In the genomic region with DNA sequence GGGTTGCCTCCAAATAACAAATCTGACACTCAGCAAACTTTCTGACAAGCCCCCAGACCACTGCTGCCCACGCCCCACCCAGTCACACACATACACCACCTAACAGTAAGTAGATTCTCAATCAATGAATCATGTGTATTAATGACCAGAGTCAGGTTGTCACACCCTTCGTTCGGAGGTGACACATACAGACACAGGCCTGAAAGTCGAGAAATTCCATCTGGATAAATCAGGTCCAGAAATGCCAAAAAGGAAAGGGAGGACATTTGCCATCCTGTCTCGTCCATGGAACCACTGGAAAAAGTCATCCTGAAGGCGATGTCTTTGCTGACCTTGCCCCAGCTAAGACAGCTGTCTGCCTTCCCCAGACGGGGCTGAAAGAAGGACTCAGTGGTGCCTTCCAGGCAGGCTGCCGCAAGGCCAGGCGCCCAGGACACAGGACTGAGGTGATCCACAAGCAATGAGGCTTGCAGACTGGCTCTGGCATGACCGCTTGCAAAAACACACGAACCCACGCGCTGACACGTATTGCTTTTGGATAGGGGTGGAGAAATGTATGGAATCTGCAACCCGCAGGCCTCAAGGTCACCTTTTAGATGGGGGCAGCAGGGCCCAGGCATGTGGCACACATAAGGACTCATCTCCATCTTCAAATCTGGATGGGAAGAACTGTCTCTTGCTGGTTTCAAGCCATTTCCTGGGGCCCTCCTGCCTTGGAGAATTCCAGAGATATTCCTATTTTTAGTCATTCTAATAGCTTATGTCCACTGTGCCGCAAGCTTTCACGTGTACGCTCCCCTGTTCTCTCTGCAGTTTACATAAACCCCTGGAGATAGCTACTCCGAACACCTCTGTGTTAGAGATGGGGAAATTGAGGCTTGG, we compare ENCODE assay signal across 9 cellular contexts. TPM values are rescaled to one million over a fixed set of nuclear protein-coding genes. Genes with fewer than 3 reads are reported as not detected.
DNase-seq lines count a peak whose midpoint lies in the region; ATAC-seq and TF ChIP-seq lines count a peak whose summit lies in the region.
"Had no signal": no experiment of that assay in that cellular context is flagged by ENCODE, and none has a peak within 500 bp of the region (broad histone marks: within the 10 kb centered on the region; RNA-seq: fewer than 3 reads in every experiment).

No MANE protein-coding gene starts in this region.

- H4K20me1 ChIP-seq in PC-3 (ENCODE audit: low read length): no peaks in the 10 kb centered on the region

- peak overlapping the region; percentile 80 for H3K27ac ChIP-seq in CD4-positive, alpha-beta memory T cell (ENCODE audit: low read depth, low read length)
- H3K27ac ChIP-seq in PC-3 (ENCODE audit: low read length): peak overlapping the region; percentile 78

- no peak for TF ChIP-seq CTCF in PC-3 (conservative IDR thresholded peaks at IDR 0.05; ENCODE audit: low read depth, low read length)
- no peak for TF ChIP-seq CTCF in natural killer cell (IDR thresholded peaks at IDR 0.05)

- H2AFZ ChIP-seq in PC-3 (ENCODE audit: low read length): peak overlapping the region; percentile 23

- no peaks in the 10 kb centered on the region for H3K9me3 ChIP-seq in CD4-positive, alpha-beta memory T cell (ENCODE audit: control insufficient read depth in 1 of 2, low read length in 2 of 2)
- H3K9me3 ChIP-seq in PC-3 (ENCODE audit: low read length): no peaks in the 10 kb centered on the region

- no peaks in the 10 kb centered on the region for H3K9me3 Mint-ChIP-seq in CD4-positive, alpha-beta memory T cell
- H3K9me3 Mint-ChIP-seq in natural killer cell: no peaks in the 10 kb centered on the region

- peak overlapping the region in 7 of 8 donors; percentile 36 to 75 (median 55) for H3K4me3 Mint-ChIP-seq in CD4-positive, alpha-beta memory T cell
- H3K4me3 Mint-ChIP-seq in natural killer cell: peak overlapping the region; percentile 79

- H3K36me3 Mint-ChIP-seq in CD4-positive, alpha-beta memory T cell: peaks cover 27 to 48% of the 10 kb centered on the region in 2 donors
- no peaks in the 10 kb centered on the region for H3K36me3 Mint-ChIP-seq in natural killer cell

- H3K27me3 Mint-ChIP-seq in CD4-positive, alpha-beta memory T cell: no peaks in the 10 kb centered on the region
- no peaks in the 10 kb centered on the region for H3K27me3 Mint-ChIP-seq in natural killer cell (ENCODE audit: low read depth in 2 of 2)

- H3K9me2 ChIP-seq in PC-3 (replicated peaks; ENCODE audit: low read length): no peaks in the 10 kb centered on the region

- POLR2A ChIA-PET in CD4-positive, alpha-beta memory T cell (lab: Charles Lee; ENCODE audit: partially characterized antibody): interaction anchor here (0.7 to 8.8 kb wide), 7 partner anchors 8 to 129 kb away, joined by 3 to 109 read pairs (median 4); partner anchors contain the start of gene NFATC2
- POLR2A ChIA-PET in PC-3 (lab: Charles Lee; ENCODE audit: unreplicated experiment): interaction anchor here (0.7 to 1.0 kb wide), 2 partner anchors 30 to 40 kb away, joined by 5 to 6 read pairs; no protein-coding TSS in a partner anchor

- peaks cover 8% of the 10 kb centered on the region; the same call in 1 of the 2 replicates for H3K79me2 ChIP-seq in PC-3 (ENCODE audit: low read length)

- H3K4me2 ChIP-seq in PC-3 (ENCODE audit: low read length): peak overlapping the region; percentile 70

- peak overlapping the region; percentile 73 to 99 (median 90) for H3K27ac Mint-ChIP-seq in CD4-positive, alpha-beta memory T cell
- peak overlapping the region; percentile 95 to 100 for H3K27ac Mint-ChIP-seq in natural killer cell

- H3F3A ChIP-seq in PC-3 (ENCODE audit: low read length, unreplicated experiment): peaks cover 7% of the 10 kb centered on the region

- H3K27me3 ChIP-seq in CD4-positive, alpha-beta memory T cell (ENCODE audit: insufficient read depth, low read length): no peaks in the 10 kb centered on the region
- no peaks in the 10 kb centered on the region for H3K27me3 ChIP-seq in PC-3 (ENCODE audit: low read length)

- no peak for DNase-seq in CD4-positive, alpha-beta memory T cell
- DNase-seq in PC-3: peak; percentile 97
- DNase-seq in dedifferentiated amniotic fluid mesenchymal stem cell (ENCODE audit: extremely low spot score): peak; percentile 42
- DNase-seq in natural killer cell: no peak
- DNase-seq in COR-L47 (lab: John Stamatoyannopoulos, UW): no peak
- DNase-seq in NCI-H2227 (lab: John Stamatoyannopoulos, UW; ENCODE audit: unreplicated experiment): no peak
- no peak for DNase-seq in NCI-H187 (lab: John Stamatoyannopoulos, UW)
- DNase-seq: NCI-H2029 treated with DMSO at 0.1 percent for 48 hours had no signal

- ATAC-seq in PC-3 (peak; percentile 81), natural killer cell (peak in 1 of 3 donors; percentile 10), HG03432 (IDR thresholded peaks at IDR 0.05; ENCODE audit: unreplicated experiment) (no peak)

- BruUV-seq in PC-3 (replicated peaks; lab: Mats Ljungman, UMichigan): TSS peak; percentile 79

- H3K36me3 ChIP-seq in CD4-positive, alpha-beta memory T cell (ENCODE audit: insufficient read depth, low read length): peaks cover 6% of the 10 kb centered on the region
- H3K36me3 ChIP-seq in PC-3 (ENCODE audit: low read depth, low read length): no peaks in the 10 kb centered on the region

- H3K4me3 ChIP-seq in CD4-positive, alpha-beta memory T cell (ENCODE audit: low read length in 2 of 2): no peak overlapping the region
- H3K4me3 ChIP-seq in PC-3 (ENCODE audit: low read length): peak overlapping the region; percentile 24; the same call in 1 of the 2 replicates

- H3K4me1 Mint-ChIP-seq in CD4-positive, alpha-beta memory T cell: peaks cover 78 to 100% (median 89%) of the 10 kb centered on the region in 4 donors
- H3K4me1 Mint-ChIP-seq in natural killer cell: peaks cover 93 to 99% of the 10 kb centered on the region in 2 donors

- intact Hi-C loops in CD4-positive, alpha-beta memory T cell (cut with micrococcal nuclease): no loop called here
- intact Hi-C loops in PC-3 (cut with micrococcal nuclease): loop anchor here (1.0 to 5.0 kb wide), 2 partner anchors 45 to 76 kb away; no protein-coding TSS in a partner anchor
- intact Hi-C loops in natural killer cell (cut with micrococcal nuclease): no loop called here

- peak overlapping the region; percentile 46 for H3K9ac ChIP-seq in PC-3 (ENCODE audit: low read length)

- H3K4me1 ChIP-seq in CD4-positive, alpha-beta memory T cell (ENCODE audit: insufficient read depth, low read length): peaks cover 96% of the 10 kb centered on the region
- H3K4me1 ChIP-seq in PC-3 (ENCODE audit: insufficient read depth, low read length): peaks cover 37% of the 10 kb centered on the region

- CTCF ChIA-PET in CD4-positive, alpha-beta memory T cell (lab: Charles Lee; ENCODE audit: partially characterized antibody): interaction anchor here (1.1 kb wide), 1 partner anchor 98 kb away, joined by 3 read pairs; no protein-coding TSS in a partner anchor
- CTCF ChIA-PET in PC-3 (lab: Charles Lee): interaction anchor here (0.5 kb wide), 1 partner anchor 90 kb away, joined by 3 read pairs; no protein-coding TSS in a partner anchor

RNA-seq across cellular contexts. Expression of gene NFATC2, which starts 9.0 kb away (rescaled TPM):
- total RNA-seq in CD4-positive, alpha-beta memory T cell: 10 to 100 TPM; 64.9 to 71.6 TPM
- polyA plus RNA-seq in CD4-positive, alpha-beta memory T cell: 10 to 100 TPM; 14.0 to 42.4 TPM
- 12.4 and 12.9 TPM in 2 replicates for total RNA-seq in PC-3 (2014; rRNA removed)
- 100 to 1,000 TPM; 141 to 195 (median 160) TPM for total RNA-seq in natural killer cell

Comparison
In these comparisons a context has a peak if more than half of its experiments do, and no peak if none do; other contexts are left out.
1. DNase-seq: peak in PC-3 (single experiment) and dedifferentiated amniotic fluid mesenchymal stem cell (single experiment); none in CD4-positive, alpha-beta memory T cell (0 of 5), natural killer cell (single experiment), COR-L47 (single experiment), NCI-H2227 (single experiment) and NCI-H187 (0 of 2).